1 cellular context compared by ENCODE assay signal in genomic region chr3:193594946-193595689, GRCh38.
TF ChIP-seq lines count a peak whose summit lies in the region.

No MANE protein-coding gene starts in this region.

TF ChIP-seq in SK-N-SH, 30 proteins besides CTCF, POLR2A, EP300 and RAD21 (continued from another document):
- no peak for TF ChIP-seq PBX3 (IDR thresholded peaks at IDR 0.05)
- no peak for TF ChIP-seq SMC3 (IDR thresholded peaks at IDR 0.05; ENCODE audit: low read depth, low read length)
- no peak for TF ChIP-seq RXRA (IDR thresholded peaks at IDR 0.05; ENCODE audit: borderline replicate concordance, low read depth)
- TF ChIP-seq USF1 (IDR thresholded peaks at IDR 0.05; ENCODE audit: borderline replicate concordance, low read depth), result no peak
- TF ChIP-seq EZH2phosphoT487 (IDR thresholded peaks at IDR 0.05; ENCODE audit: borderline replicate concordance, low read depth), result no peak
- TF ChIP-seq ELF1 (IDR thresholded peaks at IDR 0.05), result no peak
- no peak for TF ChIP-seq MEF2A (IDR thresholded peaks at IDR 0.05; ENCODE audit: borderline replicate concordance, low read depth)
- TF ChIP-seq GABPA (IDR thresholded peaks at IDR 0.05; ENCODE audit: low read depth), result no peak
